14 cellular contexts compared by ENCODE assay signal in the genomic region with DNA sequence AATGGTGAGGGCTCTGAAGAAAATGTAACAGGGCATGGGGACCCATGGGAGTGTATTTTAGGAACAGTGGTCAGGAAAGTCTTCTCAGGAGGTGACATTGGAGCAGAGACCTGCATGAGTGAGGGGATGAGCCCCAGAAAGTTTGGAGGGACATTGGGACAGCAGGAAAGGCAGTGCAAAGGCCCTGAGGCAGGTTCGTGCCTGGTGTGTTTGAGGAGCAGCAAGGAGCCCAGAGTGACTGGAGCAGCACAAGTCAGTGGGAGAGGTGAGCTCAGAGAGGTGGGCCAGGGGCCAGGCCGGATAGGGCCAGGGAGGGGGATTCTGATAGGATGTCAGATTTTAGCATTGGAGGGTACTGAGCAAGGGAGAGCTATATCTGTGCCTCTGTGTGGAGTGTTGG.
DNase-seq lines count a peak whose midpoint lies in the region; ATAC-seq, FAIRE-seq and TF ChIP-seq lines count a peak whose summit lies in the region.
"Had no signal": no experiment of that assay in that cellular context is flagged by ENCODE, and none has a peak within 500 bp of the region (broad histone marks: within the 10 kb centered on the region; RNA-seq: fewer than 3 reads in every experiment).

No MANE protein-coding gene starts in this region.

- peak overlapping the region; percentile 58 for H3K27ac ChIP-seq in right cardiac atrium (ENCODE audit: low read length)
- H3K27ac ChIP-seq in esophagus (ENCODE audit: low read depth in 2 of 2, low read length in 1 of 2) = peak overlapping the region; percentile 85 to 90
- peak overlapping the region; percentile 62 for H3K27ac ChIP-seq in neural progenitor cell
- H3K27ac ChIP-seq in uterus = peak overlapping the region; percentile 43 to 64

- H4K20me1 ChIP-seq in neural progenitor cell (ENCODE audit: low read depth) = peaks cover 25% of the 10 kb centered on the region

- no peaks in the 10 kb centered on the region for H3K79me2 ChIP-seq in neural progenitor cell (ENCODE audit: low read depth)

- H3K4me3 ChIP-seq in right cardiac atrium (ENCODE audit: low read length) (no peak overlapping the region), esophagus (ENCODE audit: low read depth in 1 of 2, low read length in 2 of 2) (no peak overlapping the region), neural progenitor cell (no peak overlapping the region), uterus (no peak overlapping the region)

- no peak overlapping the region for H3K4me3 Mint-ChIP-seq in neural progenitor cell
- H3K4me3 Mint-ChIP-seq: activated naive CD8-positive, alpha-beta T cell treated with anti-CD3 and anti-CD28 coated beads, Interleukin-2, amount 50 U/mL, for 24 hours had no signal

- H3K27me3 ChIP-seq in right cardiac atrium (ENCODE audit: control insufficient read depth, insufficient read depth) (no peaks in the 10 kb centered on the region), esophagus (ENCODE audit: control insufficient read depth in 1 of 2, insufficient read depth in 2 of 2, low read length in 2 of 2) (no peaks in the 10 kb centered on the region), neural progenitor cell (no peaks in the 10 kb centered on the region), uterus (no peaks in the 10 kb centered on the region)

- H3K27me3 Mint-ChIP-seq in neural progenitor cell (ENCODE audit: insufficient read depth, low read depth) = no peaks in the 10 kb centered on the region
- H3K27me3 Mint-ChIP-seq: activated naive CD8-positive, alpha-beta T cell treated with anti-CD3 and anti-CD28 coated beads, Interleukin-2, amount 50 U/mL, for 24 hours had no signal

- peaks cover 24% of the 10 kb centered on the region for H3F3A ChIP-seq in neural progenitor cell (ENCODE audit: low read depth)

- DNase-seq in right cardiac atrium = no peak
- no peak for DNase-seq in left ventricle myocardium superior
- no peak for DNase-seq in neural progenitor cell (ENCODE audit: low spot score)
- DNase-seq in uterus = no peak
- DNase-seq in stimulated activated naive CD4-positive, alpha-beta T cell (lab: John Stamatoyannopoulos, UW) = no peak
- no peak for DNase-seq in GM19239 (ENCODE audit: insufficient read length, low spot score)
- DNase-seq: activated CD4-positive, CD25-positive, alpha-beta regulatory T cell treated with anti-CD3 and anti-CD28 coated beads, Interleukin-2, amount 50 U/mL, for 72 hours; activated naive CD8-positive, alpha-beta T cell treated with anti-CD3 and anti-CD28 coated beads, Interleukin-2, amount 50 U/mL, for 24 hours; foreskin fibroblast; kidney glomerular epithelial cell; NCI-H1930; stimulated activated CD4-positive, alpha-beta T cell treated with anti-CD3 and anti-CD28 coated beads, Interleukin-12 subunit alpha, Interleukin-12 subunit beta, amount 100 ng/mL, for 4 hours had no signal

- peak overlapping the region; percentile 49 for H3K4me2 ChIP-seq in neural progenitor cell

- no peak for FAIRE-seq in GM19239 (lab: Jason Lieb, UNC)

- peaks cover 4% of the 10 kb centered on the region for H3K4me1 ChIP-seq in right cardiac atrium (ENCODE audit: control insufficient read depth, insufficient read depth, low read length)
- peaks cover 0 to 13% of the 10 kb centered on the region in 2 donors for H3K4me1 ChIP-seq in esophagus (ENCODE audit: control insufficient read depth in 2 of 2, insufficient read depth in 2 of 2, low read length in 1 of 2)
- H3K4me1 ChIP-seq in neural progenitor cell = peaks cover 25% of the 10 kb centered on the region
- peaks cover 0 to 8% of the 10 kb centered on the region in 2 donors for H3K4me1 ChIP-seq in uterus

- no peak for TF ChIP-seq CTCF in neural progenitor cell (IDR thresholded peaks at IDR 0.05)
- no peak for TF ChIP-seq CTCF in uterus (IDR thresholded peaks at IDR 0.05)

- WGBS in right cardiac atrium = 79% methylated on average over 2 of the region's 2 CpGs
- WGBS in esophagus, 2 donors = 62 to 72% methylated on average over 2 of the region's 2 CpGs

- peak overlapping the region; percentile 90 for H3K27ac Mint-ChIP-seq in neural progenitor cell
- H3K27ac Mint-ChIP-seq: activated naive CD8-positive, alpha-beta T cell treated with anti-CD3 and anti-CD28 coated beads, Interleukin-2, amount 50 U/mL, for 24 hours had no signal

- no peak overlapping the region for H3K9ac ChIP-seq in neural progenitor cell

- H2AFZ ChIP-seq in neural progenitor cell (replicated peaks) = no peak overlapping the region

- intact Hi-C loops in right cardiac atrium (cut with DNase I) = no loop called here
- intact Hi-C loops in left ventricle myocardium superior (cut with micrococcal nuclease) = no loop called here
- intact Hi-C loops in uterus (cut with DNase I; ENCODE audit: low total_unique reads) = no loop called here

- peaks cover 31% of the 10 kb centered on the region for H3K4me1 Mint-ChIP-seq in neural progenitor cell
- H3K4me1 Mint-ChIP-seq: activated naive CD8-positive, alpha-beta T cell treated with anti-CD3 and anti-CD28 coated beads, Interleukin-2, amount 50 U/mL, for 24 hours had no signal

- ATAC-seq in right cardiac atrium = peak in 1 of 2 donors; percentile 4
- ATAC-seq in left ventricle myocardium superior = no peak
- ATAC-seq in GM19452 (IDR thresholded peaks at IDR 0.05; ENCODE audit: unreplicated experiment) = no peak
- ATAC-seq: activated naive CD8-positive, alpha-beta T cell treated with anti-CD3 and anti-CD28 coated beads, Interleukin-2, amount 50 U/mL, for 24 hours had no signal

- peaks cover 2% of the 10 kb centered on the region for H3K9me3 Mint-ChIP-seq in neural progenitor cell
- H3K9me3 Mint-ChIP-seq: activated naive CD8-positive, alpha-beta T cell treated with anti-CD3 and anti-CD28 coated beads, Interleukin-2, amount 50 U/mL, for 24 hours had no signal

- no peak for TF ChIP-seq POLR2A in uterus (IDR thresholded peaks at IDR 0.05)

- H3K9me3 ChIP-seq in right cardiac atrium (ENCODE audit: control insufficient read depth, low read length) = no peaks in the 10 kb centered on the region
- H3K9me3 ChIP-seq in esophagus (ENCODE audit: control insufficient read depth in 2 of 2, insufficient read depth in 1 of 2, low read depth in 1 of 2, low read length in 1 of 2) = no peaks in the 10 kb centered on the region
- no peaks in the 10 kb centered on the region for H3K9me3 ChIP-seq in neural progenitor cell (ENCODE audit: low read depth)
- H3K9me3 ChIP-seq in uterus = no peaks in the 10 kb centered on the region

- H3K36me3 ChIP-seq in esophagus (ENCODE audit: control insufficient read depth in 2 of 2, insufficient read depth in 2 of 2, low read length in 1 of 2) = peaks cover 0 to 4% of the 10 kb centered on the region in 2 donors
- H3K36me3 ChIP-seq in neural progenitor cell = no peaks in the 10 kb centered on the region
- no peaks in the 10 kb centered on the region for H3K36me3 ChIP-seq in uterus

- H3K36me3 Mint-ChIP-seq in neural progenitor cell = peaks cover 3% of the 10 kb centered on the region
